In genomic region chr5:137414112-137414511, GRCh38 we compare ENCODE assay signal across 23 cellular contexts.
"Had no signal": no experiment of that assay in that cellular context is flagged by ENCODE, and none has a peak within 500 bp of the region (broad histone marks: within the 10 kb centered on the region; RNA-seq: fewer than 3 reads in every experiment).

No MANE protein-coding gene starts in this region.

- H3K27ac ChIP-seq: foreskin keratinocyte, hepatocyte, spleen, testis had no signal

- H3K9me3 Mint-ChIP-seq: activated T-helper 2 cell treated with anti-CD3 and anti-CD28 coated beads, Interferon-gamma antibody, Interleukin-2, Interleukin-4, amounts not matched to agents 10 μg/mL and 5 μg/mL and 100 μg/mL, durations not matched to agents 14 hours and 24 hours and 36 hours had no signal

- H3K36me3 Mint-ChIP-seq: activated naive CD8-positive, alpha-beta T cell treated with anti-CD3 and anti-CD28 coated beads for 36 hours; memory B cell; WTC11 had no signal

- H3K36me3 ChIP-seq: sigmoid colon, spleen, uterus had no signal

- H3K4me1 ChIP-seq: foreskin keratinocyte, spleen, testis, uterus had no signal

- H3K27me3 ChIP-seq: foreskin keratinocyte, hepatocyte, sigmoid colon, spleen, testis, uterus had no signal

- H3K4me3 Mint-ChIP-seq: activated CD4-positive, alpha-beta T cell treated with anti-CD3 and anti-CD28 coated beads for 36 hours; activated naive CD8-positive, alpha-beta T cell treated with anti-CD3 and anti-CD28 coated beads for 36 hours; activated T-cell treated with anti-CD3 and anti-CD28 coated beads, Interleukin-2, amount 50 U/mL, for 4 hours; memory B cell; nephron; T-helper 1 cell treated with Interleukin-12 subunit alpha and Interleukin-12 subunit beta and Interleukin-4 antibody, amounts not matched to agents 30 μg/mL and 1 μg/mL, for 36 hours; WTC11 had no signal

- H3K4me2 ChIP-seq: hepatocyte had no signal

- H3K9me3 ChIP-seq: sigmoid colon, testis, uterus had no signal

- H3K27ac Mint-ChIP-seq: activated CD4-positive, alpha-beta T cell treated with anti-CD3 and anti-CD28 coated beads for 36 hours; activated naive CD8-positive, alpha-beta T cell treated with anti-CD3 and anti-CD28 coated beads for 36 hours; activated T-helper 2 cell treated with anti-CD3 and anti-CD28 coated beads, Interferon-gamma antibody, Interleukin-2, Interleukin-4, amounts not matched to agents 10 μg/mL and 5 μg/mL and 100 μg/mL, durations not matched to agents 14 hours and 24 hours and 36 hours; memory B cell; nephron; T-helper 1 cell treated with Interleukin-12 subunit alpha and Interleukin-12 subunit beta and Interleukin-4 antibody, amounts not matched to agents 30 μg/mL and 1 μg/mL, for 36 hours; WTC11 had no signal

- H3K27me3 Mint-ChIP-seq: activated naive CD8-positive, alpha-beta T cell treated with anti-CD3 and anti-CD28 coated beads for 36 hours had no signal

- DNase-seq: activated CD4-positive, alpha-beta T cell treated with anti-CD3 and anti-CD28 coated beads for 36 hours; activated CD4-positive, alpha-beta T cell treated with anti-CD3 and anti-CD28 coated beads, Interleukin-2, amount 50 U/mL, for 4 hours; activated CD8-positive, alpha-beta memory T cell treated with anti-CD3 and anti-CD28 coated beads for 24 hours; activated CD8-positive, alpha-beta memory T cell treated with anti-CD3 and anti-CD28 coated beads, Interleukin-2, amount 50 U/mL, for 4 hours; activated naive CD4-positive, alpha-beta T cell treated with Interleukin-2 at 50 U/mL for 16 hours; activated naive CD8-positive, alpha-beta T cell treated with anti-CD3 and anti-CD28 coated beads for 36 hours; activated T-cell treated with anti-CD3 and anti-CD28 coated beads, Interleukin-2, amount 50 U/mL, for 4 hours; effector memory CD4-positive, alpha-beta T cell; foreskin keratinocyte; sigmoid colon; spleen; stimulated activated CD4-positive, alpha-beta T cell treated with anti-CD3 and anti-CD28 coated beads, Interleukin-4, amount 100 ng/mL, for 1 hour; stimulated activated naive CD4-positive, alpha-beta T cell; T1000; testis; trophoblast cell; uterus had no signal

- H3K4me1 Mint-ChIP-seq: activated CD4-positive, alpha-beta T cell treated with anti-CD3 and anti-CD28 coated beads for 36 hours; activated naive CD8-positive, alpha-beta T cell treated with anti-CD3 and anti-CD28 coated beads for 36 hours; memory B cell; WTC11 had no signal

- H3K4me3 ChIP-seq: hepatocyte, sigmoid colon, spleen, testis, uterus had no signal

- H2AFZ ChIP-seq: hepatocyte had no signal
